In genomic region chr21:37550618-37551405, GRCh38 we compare ENCODE assay signal across 1 cellular context.
TF ChIP-seq lines count a peak whose summit lies in the region.

No MANE protein-coding gene starts in this region.

TF ChIP-seq in K562, 482 proteins besides CTCF, POLR2A, EP300 and RAD21 (continues in another document):
- TF ChIP-seq ZBTB40 (IDR thresholded peaks at IDR 0.05) (0 out of 2 replicates have a peak, but pooled peaks have one; percentile 22), ZBTB40 (CRISPR knock-in tag; IDR thresholded peaks at IDR 0.05) (no peak), HCFC1 (IDR thresholded peaks at IDR 0.05; ENCODE audit: low read depth, low read length) (no peak), ILK (tag; IDR thresholded peaks at IDR 0.05; ENCODE audit: borderline replicate concordance, low read depth) (no peak), STAT6 (CRISPR knock-in tag; IDR thresholded peaks at IDR 0.05) (no peak), ASH1L (IDR thresholded peaks at IDR 0.05; ENCODE audit: borderline replicate concordance, low read depth, partially characterized antibody) (no peak), DPF2 (IDR thresholded peaks at IDR 0.05) (0 out of 2 replicates have a peak, but pooled peaks have one; percentile 23), PTRF (tag; IDR thresholded peaks at IDR 0.05) (no peak), SNIP1 (IDR thresholded peaks at IDR 0.05; ENCODE audit: low read depth) (no peak), ARID1B (IDR thresholded peaks at IDR 0.05) (peak; percentile 35), ZNF165 (CRISPR knock-in tag; IDR thresholded peaks at IDR 0.05; ENCODE audit: borderline replicate concordance) (no peak), ATF1 (CRISPR knock-in tag; IDR thresholded peaks at IDR 0.05) (no peak), ATF1 (tag; IDR thresholded peaks at IDR 0.05) (0 out of 2 replicates have a peak, but pooled peaks have one; percentile 14), BCLAF1 (IDR thresholded peaks at IDR 0.05; ENCODE audit: borderline replicate concordance in 1 of 2, control insufficient read depth in 1 of 2, low read depth in 2 of 2, low read length in 1 of 2) (no peak), ZNF668 (CRISPR knock-in tag; IDR thresholded peaks at IDR 0.05) (no peak), ZNF740 (CRISPR knock-in tag; IDR thresholded peaks at IDR 0.05) (no peak), ZNF740 (tag; IDR thresholded peaks at IDR 0.05) (0 out of 4 replicates have a peak, but pooled peaks of 1 of the 2 experiments have one; percentile 35), DDX20 (tag; IDR thresholded peaks at IDR 0.05; ENCODE audit: low read depth) (no peak), MNT (conservative IDR thresholded peaks at IDR 0.05) (0 out of 4 replicates have a peak, but pooled peaks of 1 of the 2 experiments have one; percentile 2), BHLHE40 (IDR thresholded peaks at IDR 0.05; ENCODE audit: low read length) (0 out of 2 replicates have a peak, but pooled peaks have one; percentile 8), ZMIZ1 (IDR thresholded peaks at IDR 0.05; ENCODE audit: low read depth in 2 of 2, low read length in 2 of 2) (0 out of 4 replicates have a peak, but pooled peaks of 1 of the 2 experiments have one; percentile 55), TCF3 (CRISPR knock-in tag; IDR thresholded peaks at IDR 0.05) (peak; percentile 48), ADNP (tag; IDR thresholded peaks at IDR 0.05) (no peak), ZNF41 (CRISPR knock-in tag; conservative IDR thresholded peaks at IDR 0.05) (no peak), ZNF121 (CRISPR knock-in tag; conservative IDR thresholded peaks at IDR 0.05) (no peak), ID3 (CRISPR knock-in tag; IDR thresholded peaks at IDR 0.05) (no peak), ID3 (tag; IDR thresholded peaks at IDR 0.05) (0 out of 2 replicates have a peak, but pooled peaks have one; percentile 35), CBFA2T3 (IDR thresholded peaks at IDR 0.05) (peak; percentile 48), HDGF (IDR thresholded peaks at IDR 0.05) (no peak), PRDM10 (IDR thresholded peaks at IDR 0.05; ENCODE audit: partially characterized antibody) (peak; percentile 64)
